Comparison of ENCODE assay signal across 28 cellular contexts in genomic region chr3:82498186-82498585, GRCh38.
"Had no signal": no experiment of that assay in that cellular context is flagged by ENCODE, and none has a peak within 500 bp of the region (broad histone marks: within the 10 kb centered on the region; RNA-seq: fewer than 3 reads in every experiment).

No MANE protein-coding gene starts in this region.

- H3K27me3 Mint-ChIP-seq: naive thymus-derived CD8-positive, alpha-beta T cell; natural killer cell treated with Interleukin-12 subunit alpha and Interleukin-12 subunit beta and Interleukin-15 and Interleukin-18, amount 100 ng/mL, for 72 hours; stimulated activated naive B cell treated with anti-CD40 and anti-IgM and Interleukin-4, amounts not matched to agents 10 μg/mL and 1 μg/mL and 100 μg/mL, for 72 hours; stimulated activated naive CD8-positive, alpha-beta T cell treated with anti-CD3 and anti-CD28 coated beads, Interleukin-15, Interleukin-2, amounts not matched to agents 100 ng/mL and 50 ng/mL, for 24 hours had no signal

- H3K9me3 ChIP-seq: neutrophil, pancreas, prostate gland, right lobe of liver, sigmoid colon, stomach, thoracic aorta, thyroid gland, tibial nerve, upper lobe of left lung, uterus had no signal

- H3K36me3 Mint-ChIP-seq: naive thymus-derived CD8-positive, alpha-beta T cell; natural killer cell treated with Interleukin-12 subunit alpha and Interleukin-12 subunit beta and Interleukin-15 and Interleukin-18, amount 100 ng/mL, for 72 hours; stimulated activated effector memory CD8-positive, alpha-beta T cell treated with anti-CD3 and anti-CD28 coated beads, Interleukin-12 subunit alpha, Interleukin-12 subunit beta, amount 100 ng/mL, for 72 hours; stimulated activated naive B cell treated with anti-CD40 and anti-IgM and Interleukin-4, amounts not matched to agents 10 μg/mL and 1 μg/mL and 100 μg/mL, for 72 hours had no signal

- H3K27me3 ChIP-seq: neutrophil, pancreas, right lobe of liver, sigmoid colon, stomach, thyroid gland, tibial nerve, upper lobe of left lung, uterus had no signal

- DNase-seq: naive thymus-derived CD8-positive, alpha-beta T cell; nephron progenitor cell; nucleus accumbens; pancreas; retina; right lobe of liver; sigmoid colon; small intestine; stimulated activated CD4-positive, alpha-beta T cell treated with anti-CD3 and anti-CD28 coated beads, Interleukin-15, amount 100 ng/mL, for 24 hours; stimulated activated CD4-positive, alpha-beta T cell treated with anti-CD3 and anti-CD28 coated beads, Interleukin-2, amount 100 ng/mL, for 24 hours; stimulated activated CD4-positive, alpha-beta T cell treated with anti-CD3 and anti-CD28 coated beads, Interleukin-2, amount 100 ng/mL, for 48 hours; stimulated activated CD4-positive, alpha-beta T cell treated with anti-CD3 and anti-CD28 coated beads, Interleukin-4, amount 100 ng/mL, for 24 hours; stimulated activated naive B cell treated with anti-CD40 and anti-IgM and Interleukin-4, amounts not matched to agents 10 μg/mL and 1 μg/mL and 100 μg/mL, for 72 hours; stimulated activated naive CD4-positive, alpha-beta T cell treated with Interleukin-2 at 50 U/mL for 16 hours; stomach; thyroid gland; trophoblast cell; upper lobe of left lung; uterus had no signal

- H3K4me3 ChIP-seq: pancreas, prostate gland, right lobe of liver, sigmoid colon, stomach, thoracic aorta, thyroid gland, tibial nerve, upper lobe of left lung, uterus had no signal

- ATAC-seq: naive thymus-derived CD8-positive, alpha-beta T cell; natural killer cell treated with Interleukin-12 subunit alpha and Interleukin-12 subunit beta and Interleukin-15 and Interleukin-18, amount 100 ng/mL, for 72 hours; pancreas; right cardiac atrium; stimulated activated effector memory CD8-positive, alpha-beta T cell treated with anti-CD3 and anti-CD28 coated beads, Interleukin-12 subunit alpha, Interleukin-12 subunit beta, amount 100 ng/mL, for 72 hours; stimulated activated naive B cell treated with anti-CD40 and anti-IgM and Interleukin-4, amounts not matched to agents 10 μg/mL and 1 μg/mL and 100 μg/mL, for 72 hours had no signal

- H3K4me1 Mint-ChIP-seq: naive thymus-derived CD8-positive, alpha-beta T cell; nephron progenitor cell; neural crest cell; stimulated activated effector memory CD8-positive, alpha-beta T cell treated with anti-CD3 and anti-CD28 coated beads, Interleukin-12 subunit alpha, Interleukin-12 subunit beta, amount 100 ng/mL, for 72 hours; stimulated activated naive B cell treated with anti-CD40 and anti-IgM and Interleukin-4, amounts not matched to agents 10 μg/mL and 1 μg/mL and 100 μg/mL, for 72 hours had no signal

- H3K27ac Mint-ChIP-seq: naive thymus-derived CD8-positive, alpha-beta T cell; natural killer cell treated with Interleukin-12 subunit alpha and Interleukin-12 subunit beta and Interleukin-15 and Interleukin-18, amount 100 ng/mL, for 72 hours; nephron progenitor cell; stimulated activated effector memory CD8-positive, alpha-beta T cell treated with anti-CD3 and anti-CD28 coated beads, Interleukin-12 subunit alpha, Interleukin-12 subunit beta, amount 100 ng/mL, for 72 hours; stimulated activated naive B cell treated with anti-CD40 and anti-IgM and Interleukin-4, amounts not matched to agents 10 μg/mL and 1 μg/mL and 100 μg/mL, for 72 hours; stimulated activated naive CD8-positive, alpha-beta T cell treated with anti-CD3 and anti-CD28 coated beads, Interleukin-15, Interleukin-2, amounts not matched to agents 100 ng/mL and 50 ng/mL, for 24 hours had no signal

- H3K4me3 Mint-ChIP-seq: naive thymus-derived CD8-positive, alpha-beta T cell; natural killer cell treated with Interleukin-12 subunit alpha and Interleukin-12 subunit beta and Interleukin-15 and Interleukin-18, amount 100 ng/mL, for 72 hours; nephron progenitor cell; neural crest cell; stimulated activated effector memory CD8-positive, alpha-beta T cell treated with anti-CD3 and anti-CD28 coated beads, Interleukin-12 subunit alpha, Interleukin-12 subunit beta, amount 100 ng/mL, for 72 hours; stimulated activated naive B cell treated with anti-CD40 and anti-IgM and Interleukin-4, amounts not matched to agents 10 μg/mL and 1 μg/mL and 100 μg/mL, for 72 hours; stimulated activated naive CD8-positive, alpha-beta T cell treated with anti-CD3 and anti-CD28 coated beads, Interleukin-15, Interleukin-2, amounts not matched to agents 100 ng/mL and 50 ng/mL, for 24 hours had no signal

- H3K4me1 ChIP-seq: pancreas, prostate gland, right lobe of liver, sigmoid colon, stomach, thyroid gland, tibial nerve, upper lobe of left lung, uterus had no signal

- H3K36me3 ChIP-seq: neutrophil, pancreas, prostate gland, right lobe of liver, sigmoid colon, stomach, thoracic aorta, thyroid gland, tibial nerve, upper lobe of left lung, uterus had no signal

- H3K27ac ChIP-seq: neutrophil, pancreas, prostate gland, right lobe of liver, sigmoid colon, stomach, thoracic aorta, thyroid gland, tibial nerve, upper lobe of left lung, uterus had no signal

- H3K9me3 Mint-ChIP-seq: nephron progenitor cell; neural crest cell; stimulated activated naive CD8-positive, alpha-beta T cell treated with anti-CD3 and anti-CD28 coated beads, Interleukin-15, Interleukin-2, amounts not matched to agents 100 ng/mL and 50 ng/mL, for 24 hours had no signal
